19 cellular contexts compared by ENCODE assay signal in the genomic region with DNA sequence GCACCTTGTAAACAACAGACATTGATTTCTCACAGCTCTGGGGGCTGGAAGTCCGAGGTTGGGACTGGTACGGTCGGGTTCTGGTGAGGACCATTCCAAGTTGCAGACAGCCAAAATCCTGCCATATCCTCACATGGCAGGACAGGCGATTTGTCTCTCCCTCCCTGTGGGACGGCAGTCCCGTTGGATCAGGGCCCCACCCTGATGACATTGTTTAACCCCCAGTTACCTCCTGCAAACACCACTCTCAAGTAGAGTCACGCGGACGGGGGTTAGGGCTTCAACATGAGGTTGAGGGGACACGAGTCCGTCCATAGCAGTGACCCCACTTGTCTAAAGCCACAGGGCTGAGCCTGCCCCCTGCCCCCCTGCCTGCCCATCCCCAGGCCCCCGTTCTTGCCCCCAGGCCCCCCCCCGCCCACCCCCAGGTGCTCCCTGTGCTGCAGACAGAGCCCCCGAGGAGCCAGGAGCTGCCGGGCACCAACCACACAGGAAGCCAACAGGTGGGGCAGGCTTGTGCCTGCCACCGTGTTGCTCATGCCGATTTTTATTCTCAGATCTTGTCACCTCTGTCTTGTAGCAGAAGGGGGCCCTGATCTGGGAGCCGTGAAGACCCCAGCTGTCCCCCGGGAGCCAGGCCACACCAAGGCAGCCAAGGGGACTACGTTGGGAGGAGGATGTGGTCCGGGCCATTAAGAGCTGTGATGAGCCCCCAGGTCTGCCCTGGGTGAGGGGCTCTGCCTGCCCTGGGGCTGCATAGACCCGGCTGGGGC.
DNase-seq lines count a peak whose midpoint lies in the region; ATAC-seq, FAIRE-seq and TF ChIP-seq lines count a peak whose summit lies in the region.
"Had no signal": no experiment of that assay in that cellular context is flagged by ENCODE, and none has a peak within 500 bp of the region (broad histone marks: within the 10 kb centered on the region; RNA-seq: fewer than 3 reads in every experiment).

No MANE protein-coding gene starts in this region.

- BruUV-seq in A673 (replicated peaks; lab: Mats Ljungman, UMichigan) = no TSS peak

- H3K36me3 ChIP-seq in kidney (ENCODE audit: control insufficient read depth in 1 of 2, insufficient read depth in 2 of 2, low read length in 2 of 2) (no peaks in the 10 kb centered on the region), A673 (ENCODE audit: insufficient read depth, low read length, poor library complexity, severe bottlenecking) (no peaks in the 10 kb centered on the region)
- H3K36me3 ChIP-seq: pancreas had no signal

- no peak overlapping the region for H3K4me3 ChIP-seq in kidney (ENCODE audit: low read length in 2 of 2)
- H3K4me3 ChIP-seq in A673 (ENCODE audit: low read depth, low read length, poor library complexity, severe bottlenecking) = no peak overlapping the region
- H3K4me3 ChIP-seq: GM23248, mucosa of descending colon, pancreas had no signal

- CTCF ChIA-PET in activated naive CD4-positive, alpha-beta T cell treated with anti-CD3 and anti-CD28 coated beads for 36 hours (lab: Charles Lee) = interaction anchor here (0.8 kb wide), 1 partner anchor 45 kb away, joined by 4 read pairs; no protein-coding TSS in a partner anchor
- CTCF ChIA-PET in activated CD8-positive, alpha-beta T cell treated with anti-CD3 and anti-CD28 coated beads for 36 hours (lab: Charles Lee) = interaction anchor here (1.5 kb wide), 1 partner anchor 50 kb away, joined by 4 read pairs; no protein-coding TSS in a partner anchor
- CTCF ChIA-PET in A673 (lab: Charles Lee) = no interaction called here

- H3K27ac Mint-ChIP-seq in activated naive CD4-positive, alpha-beta T cell treated with anti-CD3 and anti-CD28 coated beads for 36 hours = peak overlapping the region; percentile 41
- peak overlapping the region; percentile 68 for H3K27ac Mint-ChIP-seq in activated CD8-positive, alpha-beta T cell treated with anti-CD3 and anti-CD28 coated beads for 36 hours
- peak overlapping the region; percentile 55 for H3K27ac Mint-ChIP-seq in stimulated activated naive CD8-positive, alpha-beta T cell treated with anti-CD3 and anti-CD28 coated beads, Interleukin-15, Interleukin-2, amounts not matched to agents 100 ng/mL and 50 ng/mL, for 24 hours
- H3K27ac Mint-ChIP-seq: activated B cell treated with CpG ODN at 0.5 μM for 24 hours had no signal

- peak; percentile 46 for ATAC-seq in activated CD8-positive, alpha-beta T cell treated with anti-CD3 and anti-CD28 coated beads for 36 hours
- ATAC-seq: mucosa of descending colon, pancreas had no signal

- peaks cover 11% of the 10 kb centered on the region for H3K36me3 Mint-ChIP-seq in activated naive CD4-positive, alpha-beta T cell treated with anti-CD3 and anti-CD28 coated beads for 36 hours (ENCODE audit: low read depth)
- peaks cover 20% of the 10 kb centered on the region for H3K36me3 Mint-ChIP-seq in activated CD8-positive, alpha-beta T cell treated with anti-CD3 and anti-CD28 coated beads for 36 hours (ENCODE audit: low read depth)
- H3K36me3 Mint-ChIP-seq in stimulated activated naive CD8-positive, alpha-beta T cell treated with anti-CD3 and anti-CD28 coated beads, Interleukin-15, Interleukin-2, amounts not matched to agents 100 ng/mL and 50 ng/mL, for 24 hours (ENCODE audit: low read depth) = peaks cover 21% of the 10 kb centered on the region

- H3K27me3 ChIP-seq in A673 (replicated peaks; ENCODE audit: insufficient read depth, low read depth, low read length, poor library complexity) = no peaks in the 10 kb centered on the region
- H3K27me3 ChIP-seq: pancreas had no signal

- H3K4me3 Mint-ChIP-seq in activated naive CD4-positive, alpha-beta T cell treated with anti-CD3 and anti-CD28 coated beads for 36 hours = no peak overlapping the region
- no peak overlapping the region for H3K4me3 Mint-ChIP-seq in activated CD8-positive, alpha-beta T cell treated with anti-CD3 and anti-CD28 coated beads for 36 hours
- no peak overlapping the region for H3K4me3 Mint-ChIP-seq in stimulated activated naive CD8-positive, alpha-beta T cell treated with anti-CD3 and anti-CD28 coated beads, Interleukin-15, Interleukin-2, amounts not matched to agents 100 ng/mL and 50 ng/mL, for 24 hours
- H3K4me3 Mint-ChIP-seq: activated B cell treated with CpG ODN at 0.5 μM for 24 hours had no signal

- H3K4me1 Mint-ChIP-seq in activated naive CD4-positive, alpha-beta T cell treated with anti-CD3 and anti-CD28 coated beads for 36 hours (ENCODE audit: low read depth) = peaks cover 15% of the 10 kb centered on the region
- peaks cover 18% of the 10 kb centered on the region for H3K4me1 Mint-ChIP-seq in activated CD8-positive, alpha-beta T cell treated with anti-CD3 and anti-CD28 coated beads for 36 hours (ENCODE audit: low read depth)
- H3K4me1 Mint-ChIP-seq in stimulated activated naive CD8-positive, alpha-beta T cell treated with anti-CD3 and anti-CD28 coated beads, Interleukin-15, Interleukin-2, amounts not matched to agents 100 ng/mL and 50 ng/mL, for 24 hours (ENCODE audit: low read depth) = no peaks in the 10 kb centered on the region
- H3K4me1 Mint-ChIP-seq: activated B cell treated with CpG ODN at 0.5 μM for 24 hours had no signal

- no peak for FAIRE-seq in kidney (lab: Jason Lieb, UNC)
- FAIRE-seq: pancreas had no signal

- H3K27ac ChIP-seq in kidney (ENCODE audit: low read depth in 2 of 2, low read length in 2 of 2) (no peak overlapping the region), A673 (ENCODE audit: low read depth, low read length, poor library complexity, severe bottlenecking) (no peak overlapping the region)
- H3K27ac ChIP-seq: GM23248, pancreas had no signal

- no peak for DNase-seq in activated naive CD4-positive, alpha-beta T cell treated with anti-CD3 and anti-CD28 coated beads for 36 hours
- no peak for DNase-seq in activated naive CD4-positive, alpha-beta T cell treated with anti-CD3 and anti-CD28 coated beads, Interleukin-2, amount 50 U/mL, for 16 hours
- DNase-seq in activated CD8-positive, alpha-beta T cell treated with anti-CD3 and anti-CD28 coated beads for 36 hours = no peak
- DNase-seq in kidney (peak; percentile 55), HK-2 (ENCODE audit: unreplicated experiment) (no peak), OCI-M1 (lab: John Stamatoyannopoulos, UW) (no peak), A673 (ENCODE audit: low spot score) (no peak)
- DNase-seq: activated B cell treated with CpG ODN at 0.5 μM for 24 hours; Calu3; central memory CD4-positive, alpha-beta T cell; effector memory CD4-positive, alpha-beta T cell; GDM1; GM23248; KG1; NCI-H1105; NCI-H82 had no signal

- no peak overlapping the region for H3K9ac ChIP-seq in kidney (ENCODE audit: low read length in 2 of 2)
- H3K9ac ChIP-seq: GM23248 had no signal

- POLR2A ChIA-PET in activated CD8-positive, alpha-beta T cell treated with anti-CD3 and anti-CD28 coated beads for 36 hours (lab: Charles Lee) = interaction anchor here (0.8 kb wide), 1 partner anchor 11 kb away, joined by 3 read pairs; no protein-coding TSS in a partner anchor
- POLR2A ChIA-PET in A673 (lab: Charles Lee; ENCODE audit: low non-redundant PET) = no interaction called here

- H3K9me3 Mint-ChIP-seq in activated naive CD4-positive, alpha-beta T cell treated with anti-CD3 and anti-CD28 coated beads for 36 hours = no peaks in the 10 kb centered on the region
- peaks cover 2% of the 10 kb centered on the region for H3K9me3 Mint-ChIP-seq in activated CD8-positive, alpha-beta T cell treated with anti-CD3 and anti-CD28 coated beads for 36 hours
- no peaks in the 10 kb centered on the region for H3K9me3 Mint-ChIP-seq in stimulated activated naive CD8-positive, alpha-beta T cell treated with anti-CD3 and anti-CD28 coated beads, Interleukin-15, Interleukin-2, amounts not matched to agents 100 ng/mL and 50 ng/mL, for 24 hours
- H3K9me3 Mint-ChIP-seq: activated B cell treated with CpG ODN at 0.5 μM for 24 hours had no signal

- peaks cover 0 to 2% of the 10 kb centered on the region in 2 donors for H3K9me3 ChIP-seq in kidney (ENCODE audit: control insufficient read depth in 1 of 2, low read length in 2 of 2)
- H3K9me3 ChIP-seq in A673 (ENCODE audit: low read depth, low read length, poor library complexity, severe bottlenecking) = no peaks in the 10 kb centered on the region
- H3K9me3 ChIP-seq: pancreas had no signal

- H3K4me1 ChIP-seq in kidney (ENCODE audit: control insufficient read depth in 1 of 2, insufficient read depth in 1 of 2, low read depth in 1 of 2, low read length in 2 of 2) = no peaks in the 10 kb centered on the region
- H3K4me1 ChIP-seq in A673 (ENCODE audit: insufficient read depth, low read length, poor library complexity, severe bottlenecking) = no peaks in the 10 kb centered on the region
- H3K4me1 ChIP-seq: pancreas had no signal

- TF ChIP-seq CTCF in activated CD8-positive, alpha-beta T cell treated with anti-CD3 and anti-CD28 coated beads for 36 hours (IDR thresholded peaks at IDR 0.05) = no peak
- TF ChIP-seq CTCF in kidney (IDR thresholded peaks at IDR 0.05; ENCODE audit: borderline replicate concordance, extremely low read depth, insufficient read depth) (no peak), A673 (conservative IDR thresholded peaks at IDR 0.05; ENCODE audit: low read depth, low read length) (no peak)

- intact Hi-C loops in activated naive CD4-positive, alpha-beta T cell treated with anti-CD3 and anti-CD28 coated beads for 36 hours (cut with micrococcal nuclease) = loop anchor here (5.0 kb wide), 1 partner anchor 44 kb away; no protein-coding TSS in a partner anchor
- intact Hi-C loops in activated CD8-positive, alpha-beta T cell treated with anti-CD3 and anti-CD28 coated beads for 36 hours (cut with micrococcal nuclease) = no loop called here
- intact Hi-C loops in kidney (cut with DNase I) = no loop called here
- intact Hi-C loops in A673 (cut with micrococcal nuclease; ENCODE audit: unreplicated experiment) = no loop called here

- no peaks in the 10 kb centered on the region for H3K27me3 Mint-ChIP-seq in activated naive CD4-positive, alpha-beta T cell treated with anti-CD3 and anti-CD28 coated beads for 36 hours (ENCODE audit: low read depth)
- H3K27me3 Mint-ChIP-seq in activated CD8-positive, alpha-beta T cell treated with anti-CD3 and anti-CD28 coated beads for 36 hours = no peaks in the 10 kb centered on the region
- no peaks in the 10 kb centered on the region for H3K27me3 Mint-ChIP-seq in stimulated activated naive CD8-positive, alpha-beta T cell treated with anti-CD3 and anti-CD28 coated beads, Interleukin-15, Interleukin-2, amounts not matched to agents 100 ng/mL and 50 ng/mL, for 24 hours
- H3K27me3 Mint-ChIP-seq: activated B cell treated with CpG ODN at 0.5 μM for 24 hours had no signal
